In genomic region chr7:31134246-31135188, GRCh38 we compare ENCODE assay signal across 8 cellular contexts.
DNase-seq lines count a peak whose midpoint lies in the region; ATAC-seq and TF ChIP-seq lines count a peak whose summit lies in the region.

No MANE protein-coding gene starts in this region.

- no peaks in the 10 kb centered on the region for H3K9me3 Mint-ChIP-seq in T-cell

- peaks cover 0 to 4% of the 10 kb centered on the region in 2 donors for H3K27me3 Mint-ChIP-seq in T-cell

- no peak overlapping the region for H3K27ac Mint-ChIP-seq in T-cell

- no peaks in the 10 kb centered on the region for H3K27me3 ChIP-seq in brain microvascular endothelial cell (replicated peaks)

- peak; percentile 80 for DNase-seq in A172 (ENCODE audit: low spot score)
- DNase-seq in NCI-H128 (lab: John Stamatoyannopoulos, UW; ENCODE audit: unreplicated experiment), result peak; percentile 81
- DNase-seq in T-cell, result peak in 22 of 34 experiments; percentile 4 to 33 (median 18)
- peak; percentile 59 for DNase-seq in brain microvascular endothelial cell
- peak; percentile 53 for DNase-seq in iris pigment epithelial cell (ENCODE audit: low read depth)
- DNase-seq in stimulated activated CD4-positive, alpha-beta T cell treated with anti-CD3 and anti-CD28 coated beads, Interleukin-15, amount 100 ng/mL, for 48 hours (ENCODE audit: low read depth in 2 of 2), result peak; percentile 21 to 42

- H3K36me3 ChIP-seq in brain microvascular endothelial cell (replicated peaks), result no peaks in the 10 kb centered on the region

- H3K4me3 Mint-ChIP-seq in T-cell, result no peak overlapping the region

- peaks cover 2 to 5% (median 4%) of the 10 kb centered on the region in 3 donors for H3K4me1 Mint-ChIP-seq in T-cell

- in situ Hi-C loops in brain microvascular endothelial cell (cut with HindIII; ENCODE audit: low pct_ligation_motif_present, low sequenced_read_pairs), result no loop called here

- H3K27ac ChIP-seq in brain microvascular endothelial cell, result no peak overlapping the region

- no peaks in the 10 kb centered on the region for H3K36me3 Mint-ChIP-seq in T-cell

- TF ChIP-seq CTCF in GM12875 (IDR thresholded peaks at IDR 0.05; ENCODE audit: borderline replicate concordance, insufficient read depth, low read depth, low read length) (peak; percentile 70), brain microvascular endothelial cell (IDR thresholded peaks at IDR 0.05; ENCODE audit: low read depth, low read length, missing control alignments) (peak; percentile 75)

- POLR2A ChIA-PET in T-cell (lab: Charles Lee), result interaction anchor here in 1 of 2 donors (0.6 kb wide), 1 partner anchor 41 kb away, joined by 3 read pairs; no protein-coding TSS in a partner anchor

- peak; percentile 96 for ATAC-seq in HG02759 (IDR thresholded peaks at IDR 0.05; ENCODE audit: unreplicated experiment)
- peak; percentile 43 to 61 (median 52) for ATAC-seq in T-cell (replicated peaks in 1 of 4)

- CTCF ChIA-PET in T-cell (lab: Charles Lee), result interaction anchor here (0.6 to 2.8 kb wide), 16 partner anchors 10 to 1948 kb away, joined by 3 to 19 read pairs (median 4); no protein-coding TSS in a partner anchor

- no peak overlapping the region for H3K4me3 ChIP-seq in GM12875 (ENCODE audit: low read depth, low read length)
- no peak overlapping the region for H3K4me3 ChIP-seq in brain microvascular endothelial cell (ENCODE audit: low read depth, low read length)

Comparison
In these comparisons a context has a peak if more than half of its experiments do, and no peak if none do; other contexts are left out.
1. DNase-seq: peak in every context shown above with its lines; median percentile 81 in NCI-H128; 80 in A172; 59 in brain microvascular endothelial cell; 53 in iris pigment epithelial cell; 32 in stimulated activated CD4-positive, alpha-beta T cell treated with anti-CD3 and anti-CD28 coated beads, Interleukin-15, amount 100 ng/mL, for 48 hours; 18 in T-cell.